Comparison of ENCODE assay signal across 36 cellular contexts in the genomic region with DNA sequence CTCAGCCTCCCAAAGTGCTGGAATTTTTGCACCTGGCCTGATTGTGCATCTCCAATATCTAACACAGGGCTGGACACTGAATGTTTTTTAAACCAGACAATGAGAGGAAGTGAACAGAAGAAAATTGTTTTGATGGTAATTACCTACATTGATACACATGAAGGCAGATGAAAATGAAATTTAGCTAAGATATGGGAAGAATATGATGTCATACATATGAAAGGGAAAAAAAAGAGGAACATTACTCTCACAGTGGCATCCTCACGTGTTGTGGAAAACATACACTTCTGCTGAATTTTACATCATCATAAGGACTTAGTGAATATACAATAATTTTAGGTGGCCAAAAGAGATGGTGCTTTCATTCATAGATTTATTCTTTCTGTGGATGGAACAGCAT.
"Had no signal": no experiment of that assay in that cellular context is flagged by ENCODE, and none has a peak within 500 bp of the region (broad histone marks: within the 10 kb centered on the region; RNA-seq: fewer than 3 reads in every experiment).

No MANE protein-coding gene starts in this region.

- H3K27me3 ChIP-seq: MG63 had no signal

- H3K36me3 ChIP-seq: MG63 had no signal

- DNase-seq: Karpas-422, Kasumi-1, MG63, MM.1S, MV-4-11, NCI-H1048, NCI-H1092, NCI-H1092 treated with DMSO at 0.1 percent for 48 hours, NCI-H1105, NCI-H1105 treated with DMSO at 0.1 percent for 48 hours, NCI-H1417, NCI-H1417 treated with DMSO at 0.1 percent for 48 hours, NCI-H1436, NCI-H1436 treated with DMSO at 0.1 percent for 48 hours, NCI-H146, NCI-H1694, NCI-H1694 treated with DMSO at 0.1 percent for 48 hours, NCI-H187, NCI-H187 treated with DMSO at 0.1 percent for 48 hours, NCI-H1930, NCI-H2029, NCI-H2029 treated with DMSO at 0.1 percent for 48 hours, NCI-H2081, NCI-H2081 treated with DMSO at 0.1 percent for 48 hours, NCI-H2107, NCI-H2171, NCI-H2171 treated with DMSO at 0.1 percent for 48 hours, NCI-H2227 treated with DMSO at 0.1 percent for 48 hours, NCI-H226, NCI-H345, NCI-H446, NCI-H446 treated with DMSO at 0.1 percent for 48 hours, NCI-H510A, NCI-H510A treated with DMSO at 0.1 percent for 48 hours, NCI-H524, NCI-H524 treated with DMSO at 0.1 percent for 48 hours had no signal

- H3K4me3 ChIP-seq: MG63 had no signal
